Comparison of ENCODE assay signal across 35 cellular contexts in the genomic region with DNA sequence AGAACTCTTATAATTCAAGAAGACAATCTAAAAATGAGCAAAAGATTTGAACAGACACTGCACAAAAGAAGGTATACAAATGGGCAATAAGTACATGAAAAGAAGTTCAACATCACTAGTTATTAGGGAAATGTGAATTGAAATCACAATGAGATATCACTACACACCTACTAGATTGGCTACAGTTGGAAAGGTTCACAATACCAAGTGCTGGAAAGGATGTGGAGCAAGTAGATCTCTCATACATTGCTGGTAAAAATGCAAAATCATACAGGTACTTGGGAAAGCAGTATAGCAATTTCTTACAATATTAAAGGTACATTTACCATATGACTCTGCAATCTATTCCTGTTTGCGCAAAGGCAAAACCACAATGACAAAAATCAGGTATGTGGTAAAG.
"Had no signal": no experiment of that assay in that cellular context is flagged by ENCODE, and none has a peak within 500 bp of the region (broad histone marks: within the 10 kb centered on the region; RNA-seq: fewer than 3 reads in every experiment).

No MANE protein-coding gene starts in this region.

- H3K27me3 ChIP-seq: MG63 had no signal

- H3K36me3 ChIP-seq: MG63 had no signal

- DNase-seq: Karpas-422, Kasumi-1, MG63, MM.1S, MV-4-11, NCI-H1048, NCI-H1092, NCI-H1092 treated with DMSO at 0.1 percent for 48 hours, NCI-H1105, NCI-H1105 treated with DMSO at 0.1 percent for 48 hours, NCI-H1417, NCI-H1417 treated with DMSO at 0.1 percent for 48 hours, NCI-H1436, NCI-H1436 treated with DMSO at 0.1 percent for 48 hours, NCI-H146, NCI-H1694, NCI-H1694 treated with DMSO at 0.1 percent for 48 hours, NCI-H187, NCI-H187 treated with DMSO at 0.1 percent for 48 hours, NCI-H1930, NCI-H2029, NCI-H2029 treated with DMSO at 0.1 percent for 48 hours, NCI-H2081, NCI-H2081 treated with DMSO at 0.1 percent for 48 hours, NCI-H2107, NCI-H2171, NCI-H2171 treated with DMSO at 0.1 percent for 48 hours, NCI-H2227 treated with DMSO at 0.1 percent for 48 hours, NCI-H226, NCI-H345, NCI-H446, NCI-H446 treated with DMSO at 0.1 percent for 48 hours, NCI-H510A, NCI-H510A treated with DMSO at 0.1 percent for 48 hours, NCI-H524 had no signal

- H3K4me3 ChIP-seq: MG63 had no signal
